ENCODE assay signal across 15 cellular contexts in genomic region chr4:151730003-151730559, GRCh38. TPM values are rescaled to one million over a fixed set of nuclear protein-coding genes. Genes with fewer than 3 reads are reported as not detected.
A peak's percentile ranks its signal among the peaks of the same experiment; 100 is the strongest.
DNase-seq lines count a peak whose midpoint lies in the region; ATAC-seq and TF ChIP-seq lines count a peak whose summit lies in the region.
"Had no signal": no experiment of that assay in that cellular context is flagged by ENCODE, and none has a peak within 500 bp of the region (broad histone marks: within the 10 kb centered on the region; RNA-seq: fewer than 3 reads in every experiment).

No MANE protein-coding gene starts in this region.

- H3K4me2 ChIP-seq in mammary epithelial cell (ENCODE audit: insufficient read depth, low read depth, low read length) (peak overlapping the region; percentile 28), mesendoderm (ENCODE audit: low read length) (no peak overlapping the region), Karpas-422 (ENCODE audit: low read depth, low read length, poor library complexity, severe bottlenecking) (no peak overlapping the region)

- in situ Hi-C loops in Caki2 (cut with HindIII; ENCODE audit: low pct_unique_long_range_greater_than_20kb, low sequenced_read_pairs) (no loop called here), mammary epithelial cell (cut with MboI; ENCODE audit: low sequenced_read_pairs in 2 of 2) (no loop called here)

- H4K8ac ChIP-seq in mesendoderm (ENCODE audit: low read depth, low read length): no peak overlapping the region

- H3K9ac ChIP-seq in mammary epithelial cell (ENCODE audit: insufficient read depth, low read length): peak overlapping the region; percentile 35
- no peak overlapping the region for H3K9ac ChIP-seq in mesendoderm (ENCODE audit: low read length)
- H3K9ac ChIP-seq in Karpas-422 (ENCODE audit: low read length): no peak overlapping the region

- H3K9me2 ChIP-seq in Karpas-422 (replicated peaks; ENCODE audit: insufficient read depth, low read length): no peaks in the 10 kb centered on the region

- no peaks in the 10 kb centered on the region for H4K20me1 ChIP-seq in mammary epithelial cell (ENCODE audit: insufficient read depth, low read length)
- no peaks in the 10 kb centered on the region for H4K20me1 ChIP-seq in Karpas-422 (ENCODE audit: insufficient read depth, low read depth, low read length)

- H3K27ac ChIP-seq in mammary epithelial cell (ENCODE audit: insufficient read depth, low read depth, low read length): peak overlapping the region; percentile 87
- H3K27ac ChIP-seq in mesendoderm (ENCODE audit: low read depth, low read length): no peak overlapping the region
- H3K27ac ChIP-seq in Karpas-422 (ENCODE audit: low read length): no peak overlapping the region
- no peak overlapping the region for H3K27ac ChIP-seq in A673 (ENCODE audit: low read depth, low read length, poor library complexity, severe bottlenecking)
- H3K27ac ChIP-seq: heart right ventricle, lower lobe of right lung, ovary had no signal

- no peaks in the 10 kb centered on the region for H3K79me1 ChIP-seq in mesendoderm (ENCODE audit: low read length)

- BruUV-seq in mammary epithelial cell (replicated peaks; lab: Mats Ljungman, UMichigan) (no TSS peak), A673 (replicated peaks; lab: Mats Ljungman, UMichigan) (no TSS peak)

- no peak overlapping the region for H3K4ac ChIP-seq in mesendoderm (ENCODE audit: low read depth, low read length)

- H3K79me2 ChIP-seq in mammary epithelial cell (ENCODE audit: insufficient read depth, low read length): peaks cover 2% of the 10 kb centered on the region
- no peaks in the 10 kb centered on the region for H3K79me2 ChIP-seq in mesendoderm (ENCODE audit: control insufficient read depth, insufficient read depth, low read length)
- H3K79me2 ChIP-seq in Karpas-422 (ENCODE audit: low read length): peaks cover 8% of the 10 kb centered on the region

- intact Hi-C loops in mammary epithelial cell (cut with micrococcal nuclease): loop anchor here (2.0 kb wide), 1 partner anchor 31 kb away; the partner anchor contains the start of gene GATB
- intact Hi-C loops in A673 (cut with micrococcal nuclease; ENCODE audit: unreplicated experiment): no loop called here

- H3K18ac ChIP-seq in mesendoderm (ENCODE audit: low read length): no peak overlapping the region

- DNase-seq in Caki2 (ENCODE audit: low read depth) (peak; percentile 90), M059J (ENCODE audit: low read depth) (peak; percentile 82), mammary epithelial cell (peak; percentile 96), mesendoderm (peak; percentile 59), Karpas-422 (no peak), A673 (ENCODE audit: low spot score) (no peak), DMS79 (lab: John Stamatoyannopoulos, UW) (no peak)
- DNase-seq: AML-193; amygdala; heart right ventricle; lower lobe of right lung; ovary; stimulated activated CD4-positive, alpha-beta T cell treated with anti-CD3 and anti-CD28 coated beads, Interleukin-15, amount 100 ng/mL, for 24 hours; stimulated activated CD8-positive, alpha-beta memory T cell treated with anti-CD3 and anti-CD28 coated beads, Interleukin-4, amount 100 ng/mL, for 48 hours had no signal

- 28% methylated on average over 4 of the region's 8 CpGs for WGBS in mammary epithelial cell (ENCODE audit: low coverage, missing lambda C conversion rate)
- WGBS in mesendoderm (ENCODE audit: extremely low coverage, insufficient coverage, low lambda C conversion rate): no CpG with 5 or more reads among the region's 8 CpGs

- TF ChIP-seq CTCF in mammary epithelial cell (conservative IDR thresholded peaks at IDR 0.05 in 1 of 2, IDR thresholded peaks at IDR 0.05 in 1 of 2; ENCODE audit: extremely low read depth in 1 of 2, insufficient read depth in 1 of 2, low read depth in 1 of 2, low read length in 2 of 2) (peak in 1 of 2 donors; percentile 21), A673 (conservative IDR thresholded peaks at IDR 0.05; ENCODE audit: low read depth, low read length) (no peak)

- H3K36me3 ChIP-seq in mammary epithelial cell (ENCODE audit: insufficient read depth, low read length) (no peaks in the 10 kb centered on the region), mesendoderm (ENCODE audit: control insufficient read depth, insufficient read depth, low read length) (no peaks in the 10 kb centered on the region), Karpas-422 (ENCODE audit: insufficient read depth, low read length) (no peaks in the 10 kb centered on the region), A673 (ENCODE audit: insufficient read depth, low read length, poor library complexity, severe bottlenecking) (no peaks in the 10 kb centered on the region)
- H3K36me3 ChIP-seq: heart right ventricle, lower lobe of right lung, ovary had no signal

- no peak overlapping the region for H2BK5ac ChIP-seq in mesendoderm (ENCODE audit: low read length)

- CTCF ChIA-PET in mammary epithelial cell (lab: Charles Lee; ENCODE audit: low non-redundant PET) (interaction anchor here (0.6 kb wide), 1 partner anchor 1119 kb away, joined by 3 read pairs; no protein-coding TSS in a partner anchor), A673 (lab: Charles Lee) (no interaction called here)

- no peak overlapping the region for H3K56ac ChIP-seq in mesendoderm (ENCODE audit: low read length)

- no peaks in the 10 kb centered on the region for H3K9me3 ChIP-seq in mammary epithelial cell (replicated peaks; ENCODE audit: insufficient read depth, low read length)
- no peaks in the 10 kb centered on the region for H3K9me3 ChIP-seq in Karpas-422 (ENCODE audit: low read length)
- no peaks in the 10 kb centered on the region for H3K9me3 ChIP-seq in A673 (ENCODE audit: low read depth, low read length, poor library complexity, severe bottlenecking)
- H3K9me3 ChIP-seq: heart right ventricle, lower lobe of right lung, ovary had no signal

- no peak overlapping the region for H2AK5ac ChIP-seq in mesendoderm (ENCODE audit: low read length)

- POLR2A ChIA-PET in A673 (lab: Charles Lee; ENCODE audit: low non-redundant PET): no interaction called here

- H3K27me3 ChIP-seq in mammary epithelial cell (ENCODE audit: insufficient read depth, low read length) (no peaks in the 10 kb centered on the region), mesendoderm (ENCODE audit: insufficient read depth, low read length, poor library complexity) (no peaks in the 10 kb centered on the region), Karpas-422 (ENCODE audit: low read length) (no peaks in the 10 kb centered on the region), A673 (replicated peaks; ENCODE audit: insufficient read depth, low read depth, low read length, poor library complexity) (no peaks in the 10 kb centered on the region)
- H3K27me3 ChIP-seq: heart right ventricle, ovary had no signal

- peak overlapping the region; percentile 75 for H2AFZ ChIP-seq in mammary epithelial cell (ENCODE audit: low read depth, low read length)
- no peak overlapping the region for H2AFZ ChIP-seq in Karpas-422 (ENCODE audit: low read length)

- H3K4me3 ChIP-seq in mammary epithelial cell (replicated peaks in 1 of 3; ENCODE audit: insufficient read depth in 1 of 3, low read depth in 2 of 3, low read length in 3 of 3): no peak overlapping the region
- H3K4me3 ChIP-seq in mesendoderm (ENCODE audit: low read length): no peak overlapping the region
- no peak overlapping the region for H3K4me3 ChIP-seq in Karpas-422 (ENCODE audit: low read length)
- no peak overlapping the region for H3K4me3 ChIP-seq in A673 (ENCODE audit: low read depth, low read length, poor library complexity, severe bottlenecking)
- H3K4me3 ChIP-seq: heart right ventricle, lower lobe of right lung, ovary had no signal

- ATAC-seq in GM18867 (IDR thresholded peaks at IDR 0.05; ENCODE audit: unreplicated experiment): no peak
- ATAC-seq: heart right ventricle, lower lobe of right lung had no signal

- H3K23ac ChIP-seq in mesendoderm (ENCODE audit: low read length): no peak overlapping the region

- H4K5ac ChIP-seq in mesendoderm (ENCODE audit: low read length): no peak overlapping the region

- dilution Hi-C loops in mammary epithelial cell (cut with HindIII; ENCODE audit: low sequenced_read_pairs): no loop called here

- peaks cover 37% of the 10 kb centered on the region for H3K4me1 ChIP-seq in mammary epithelial cell (ENCODE audit: insufficient read depth, low read length)
- H3K4me1 ChIP-seq in mesendoderm (ENCODE audit: control insufficient read depth, low read depth, low read length): no peaks in the 10 kb centered on the region
- no peaks in the 10 kb centered on the region; the same call in 1 of the 2 replicates for H3K4me1 ChIP-seq in Karpas-422 (ENCODE audit: low read length)
- no peaks in the 10 kb centered on the region for H3K4me1 ChIP-seq in A673 (ENCODE audit: insufficient read depth, low read length, poor library complexity, severe bottlenecking)
- H3K4me1 ChIP-seq: heart right ventricle, lower lobe of right lung had no signal

- no peak overlapping the region for H2BK120ac ChIP-seq in mesendoderm (ENCODE audit: low read depth, low read length)

- no peak overlapping the region for H2BK15ac ChIP-seq in mesendoderm (replicated peaks; ENCODE audit: low read depth)

RNA-seq across cellular contexts. Expression of gene GATB, which starts 30.7 kb away (rescaled TPM):
- total RNA-seq in Caki2 (2014; rRNA removed; shearing (Covaris generic); ENCODE audit: low replicate concordance): 41.2 and 79.5 TPM in 2 replicates
- 23.5 and 31.7 TPM in 2 replicates for total RNA-seq in M059J (2014; rRNA removed; shearing (Covaris generic))
- total RNA-seq in mammary epithelial cell (10 to 100 TPM; 15.2 to 21.2 TPM), A673 (2021) (23.8 and 27.4 TPM in 2 replicates)
- polyA plus RNA-seq in mammary epithelial cell: 21.0 TPM
- polyA minus RNA-seq in mammary epithelial cell: 39.9 TPM
- polyA plus RNA-seq in mesendoderm (2013, experiment 1 of 2): 9.5 TPM
- polyA plus RNA-seq in mesendoderm (2013, experiment 2 of 2): 10.1 TPM
- total RNA-seq in Karpas-422 (2014; rRNA removed; shearing (Covaris generic); ENCODE audit: low replicate concordance): 18.9 and 39.4 TPM in 2 replicates

Comparison
In these comparisons a context has a peak if more than half of its experiments do, and no peak if none do; other contexts are left out.
1. DNase-seq: peak in Caki2 (single experiment), M059J (single experiment), mammary epithelial cell (single experiment) and mesendoderm (single experiment); none in Karpas-422 (single experiment), A673 (single experiment) and DMS79 (single experiment).